In the genomic region with DNA sequence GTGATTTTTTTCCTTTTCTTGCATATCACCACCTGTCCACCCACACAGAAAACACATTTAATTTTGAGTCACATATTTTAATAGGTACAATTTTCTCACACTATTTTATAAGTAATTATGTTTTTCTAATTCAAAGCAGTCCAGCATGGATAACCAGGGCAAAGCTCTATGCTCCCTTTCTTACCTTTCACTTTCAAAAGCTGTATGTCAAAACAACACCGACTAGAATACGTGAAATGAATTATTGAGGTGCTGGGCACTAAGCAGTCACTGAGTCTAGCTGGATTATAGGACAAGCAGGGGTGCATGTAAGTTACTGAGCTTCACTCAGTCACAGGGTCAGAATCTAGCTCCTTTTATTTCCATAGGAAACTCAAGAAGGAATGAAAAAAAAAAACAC, we compare ENCODE assay signal across 21 cellular contexts.
A peak's percentile ranks its signal among the peaks of the same experiment; 100 is the strongest.
DNase-seq lines count a peak whose midpoint lies in the region; ATAC-seq, FAIRE-seq and TF ChIP-seq lines count a peak whose summit lies in the region.
"Had no signal": no experiment of that assay in that cellular context is flagged by ENCODE, and none has a peak within 500 bp of the region (broad histone marks: within the 10 kb centered on the region; RNA-seq: fewer than 3 reads in every experiment).

No MANE protein-coding gene starts in this region.

- POLR2A ChIA-PET in HepG2 (lab: Yijun Ruan, JAX) = no interaction called here

- H3K27ac ChIP-seq in HepG2 (ENCODE audit: extremely low read length, insufficient read depth, low read length) (no peak overlapping the region), right lobe of liver (no peak overlapping the region), adrenal gland (no peak overlapping the region)
- H3K27ac ChIP-seq: HL-60 had no signal

- no peak for TF ChIP-seq POLR2A in HepG2 (IDR thresholded peaks at IDR 0.05; ENCODE audit: insufficient read depth in 1 of 2, low read depth in 2 of 2, low read length in 2 of 2)
- TF ChIP-seq POLR2A in right lobe of liver (IDR thresholded peaks at IDR 0.05) = no peak
- no peak for TF ChIP-seq POLR2A in adrenal gland (IDR thresholded peaks at IDR 0.05)

- peak overlapping the region; percentile 27 for H2AFZ ChIP-seq in HepG2 (ENCODE audit: low read length)

- no peak overlapping the region for H3K4me2 ChIP-seq in HepG2 (ENCODE audit: low read depth, low read length)

- no peak overlapping the region for H3K9ac ChIP-seq in HepG2 (ENCODE audit: insufficient read depth, low read depth, low read length)

- H3K4me1 Mint-ChIP-seq in glutamatergic neuron (ENCODE audit: low read depth, unreplicated experiment) = peaks cover 30% of the 10 kb centered on the region
- H3K4me1 Mint-ChIP-seq: CD4-positive, CD25-positive, alpha-beta regulatory T cell; CD8-positive, alpha-beta memory T cell had no signal

- H3K9me3 Mint-ChIP-seq in glutamatergic neuron (ENCODE audit: unreplicated experiment) = peaks cover 5% of the 10 kb centered on the region

- H3K27me3 Mint-ChIP-seq in glutamatergic neuron (ENCODE audit: unreplicated experiment) = no peaks in the 10 kb centered on the region
- H3K27me3 Mint-ChIP-seq: CD4-positive, CD25-positive, alpha-beta regulatory T cell; CD8-positive, alpha-beta memory T cell had no signal

- DNase-seq in HepG2 (ENCODE audit: low spot score) (no peak), right lobe of liver (no peak), NCI-H69 (lab: John Stamatoyannopoulos, UW) (peak; percentile 90), glutamatergic neuron (no peak), adrenal gland (no peak), NCI-H2107 treated with DMSO at 0.1 percent for 48 hours (lab: John Stamatoyannopoulos, UW; ENCODE audit: unreplicated experiment) (no peak)
- DNase-seq: ACHN; BE2C; C1 segment of cervical spinal cord; CD4-positive, CD25-positive, alpha-beta regulatory T cell; CD8-positive, alpha-beta memory T cell; DMS153; DMS79; GDM1; GOT3; H7; HFFc6; IMR-90 had no signal

- H3K4me3 Mint-ChIP-seq in glutamatergic neuron (ENCODE audit: unreplicated experiment) = no peak overlapping the region
- H3K4me3 Mint-ChIP-seq: CD4-positive, CD25-positive, alpha-beta regulatory T cell; CD8-positive, alpha-beta memory T cell; HFFc6 had no signal

- H3K4me3 ChIP-seq in HepG2 (replicated peaks in 1 of 3; ENCODE audit: insufficient read depth in 1 of 3, low read depth in 2 of 3, low read length in 3 of 3) = no peak overlapping the region
- H3K4me3 ChIP-seq in right lobe of liver = no peak overlapping the region
- H3K4me3 ChIP-seq in adrenal gland = no peak overlapping the region

- CTCF ChIA-PET in HepG2 (lab: Yijun Ruan, JAX; ENCODE audit: low intra/inter-chr PET ratio, low total read pairs) = no interaction called here

- H3K36me3 ChIP-seq in HepG2 (replicated peaks in 1 of 2; ENCODE audit: control insufficient read depth in 1 of 2, insufficient read depth in 2 of 2, low read length in 2 of 2) (no peaks in the 10 kb centered on the region), right lobe of liver (no peaks in the 10 kb centered on the region), adrenal gland (replicated peaks in 1 of 2) (no peaks in the 10 kb centered on the region)
- H3K36me3 ChIP-seq: BE2C had no signal

- BruUV-seq in HepG2 (replicated peaks; lab: Mats Ljungman, UMichigan) = no TSS peak

- H3K4me1 ChIP-seq in HepG2 (ENCODE audit: insufficient read depth, low read length) (no peaks in the 10 kb centered on the region), right lobe of liver (no peaks in the 10 kb centered on the region), adrenal gland (replicated peaks in 1 of 2) (peaks cover 0 to 4% of the 10 kb centered on the region in 2 donors)
- H3K4me1 ChIP-seq: BE2C had no signal

- ATAC-seq in HepG2 (no peak), right lobe of liver (no peak)
- ATAC-seq: HCT116 had no signal

- TF ChIP-seq EP300 in HepG2 (IDR thresholded peaks at IDR 0.05; ENCODE audit: low read depth in 2 of 2, low read length in 2 of 2) (no peak), HepG2 (CRISPR knock-in tag; IDR thresholded peaks at IDR 0.05; ENCODE audit: borderline replicate concordance) (no peak)

- no peaks in the 10 kb centered on the region for H4K20me1 ChIP-seq in HepG2 (ENCODE audit: insufficient read depth, low read length)

- H3K79me2 ChIP-seq in HepG2 (ENCODE audit: insufficient read depth, low read length) = no peaks in the 10 kb centered on the region

- in situ Hi-C loops in HepG2 (cut with HindIII; ENCODE audit: extremely low pct_ligation_motif_present, low pct_unique_long_range_greater_than_20kb) = no loop called here

- FAIRE-seq in HepG2 (lab: Jason Lieb, UNC) = no peak
- FAIRE-seq: A204.1 had no signal

- H3K27me3 ChIP-seq in HepG2 (ENCODE audit: control insufficient read depth in 1 of 2, insufficient read depth in 2 of 2, low read length in 2 of 2) (no peaks in the 10 kb centered on the region), right lobe of liver (no peaks in the 10 kb centered on the region), adrenal gland (no peaks in the 10 kb centered on the region)
- H3K27me3 ChIP-seq: BE2C had no signal

- H3K9me3 ChIP-seq in HepG2 (ENCODE audit: low read length) = no peaks in the 10 kb centered on the region
- H3K9me3 ChIP-seq in right lobe of liver = no peaks in the 10 kb centered on the region
- H3K9me3 ChIP-seq in adrenal gland (replicated peaks in 1 of 3) = no peaks in the 10 kb centered on the region
- H3K9me3 ChIP-seq: BE2C had no signal

- intact Hi-C loops in HepG2 (cut with micrococcal nuclease; ENCODE audit: unreplicated experiment) = no loop called here
- intact Hi-C loops in right lobe of liver (cut with DNase I) = no loop called here
- intact Hi-C loops in adrenal gland (cut with DNase I) = no loop called here

- no peak for TF ChIP-seq RAD21 in HepG2 (CRISPR knock-in tag; IDR thresholded peaks at IDR 0.05)

- no peaks in the 10 kb centered on the region for H3K36me3 Mint-ChIP-seq in glutamatergic neuron (ENCODE audit: unreplicated experiment)
- H3K36me3 Mint-ChIP-seq: CD4-positive, CD25-positive, alpha-beta regulatory T cell; CD8-positive, alpha-beta memory T cell had no signal

- whole genome bisulfite sequencing in HepG2 (ENCODE audit: low lambda C conversion rate) = 3% methylated on average over 2 of the region's 2 CpGs
- WGBS in right lobe of liver (ENCODE audit: insufficient coverage, low coverage, low lambda C conversion rate, missing lambda C conversion rate) = 67% methylated on average over 2 of the region's 2 CpGs
- 60 to 82% (median 77%) methylated on average over 2 of the region's 2 CpGs for WGBS in adrenal gland, 4 donors

- TF ChIP-seq CTCF in HepG2 (CRISPR knock-in tag; IDR thresholded peaks at IDR 0.05) = no peak
- no peak for TF ChIP-seq CTCF in right lobe of liver (IDR thresholded peaks at IDR 0.05)
- no peak for TF ChIP-seq CTCF in glutamatergic neuron (IDR thresholded peaks at IDR 0.05; ENCODE audit: partially characterized antibody, unreplicated experiment)
- no peak for TF ChIP-seq CTCF in adrenal gland (IDR thresholded peaks at IDR 0.05)

- peak overlapping the region; percentile 49 for H3K27ac Mint-ChIP-seq in glutamatergic neuron (ENCODE audit: unreplicated experiment)
- H3K27ac Mint-ChIP-seq: CD4-positive, CD25-positive, alpha-beta regulatory T cell; CD8-positive, alpha-beta memory T cell; HFFc6 had no signal

TF ChIP-seq in HepG2, 621 proteins besides CTCF, POLR2A, EP300 and RAD21:
- no peak for TF ChIP-seq ZNF724P (CRISPR knock-in tag; IDR thresholded peaks at IDR 0.05; ENCODE audit: borderline replicate concordance)
- TF ChIP-seq, protein P1, sequence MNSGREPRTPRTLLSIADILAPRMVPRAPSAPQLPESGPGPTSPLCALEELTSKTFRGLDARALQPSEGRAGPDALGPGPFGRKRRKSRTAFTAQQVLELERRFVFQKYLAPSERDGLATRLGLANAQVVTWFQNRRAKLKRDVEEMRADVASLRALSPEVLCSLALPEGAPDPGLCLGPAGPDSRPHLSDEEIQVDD (CRISPR knock-in tag; IDR thresholded peaks at IDR 0.05; ENCODE audit: borderline replicate concordance) = no peak
- no peak for TF ChIP-seq ZNF564 (CRISPR knock-in tag; IDR thresholded peaks at IDR 0.05)
- TF ChIP-seq, protein P2, sequence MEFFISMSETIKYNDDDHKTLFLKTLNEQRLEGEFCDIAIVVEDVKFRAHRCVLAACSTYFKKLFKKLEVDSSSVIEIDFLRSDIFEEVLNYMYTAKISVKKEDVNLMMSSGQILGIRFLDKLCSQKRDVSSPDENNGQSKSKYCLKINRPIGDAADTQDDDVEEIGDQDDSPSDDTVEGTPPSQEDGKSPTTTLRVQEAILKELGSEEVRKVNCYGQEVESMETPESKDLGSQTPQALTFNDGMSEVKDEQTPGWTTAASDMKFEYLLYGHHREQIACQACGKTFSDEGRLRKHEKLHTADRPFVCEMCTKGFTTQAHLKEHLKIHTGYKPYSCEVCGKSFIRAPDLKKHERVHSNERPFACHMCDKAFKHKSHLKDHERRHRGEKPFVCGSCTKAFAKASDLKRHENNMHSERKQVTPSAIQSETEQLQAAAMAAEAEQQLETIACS (CRISPR knock-in tag; IDR thresholded peaks at IDR 0.05) = no peak
- TF ChIP-seq SIX1 (CRISPR knock-in tag; IDR thresholded peaks at IDR 0.05; ENCODE audit: borderline replicate concordance) = no peak
- no peak for TF ChIP-seq ZNF230 (CRISPR knock-in tag; IDR thresholded peaks at IDR 0.05)
- no peak for TF ChIP-seq NR3C1 (CRISPR knock-in tag; IDR thresholded peaks at IDR 0.05)
- TF ChIP-seq ZNF788 (CRISPR knock-in tag; IDR thresholded peaks at IDR 0.05; ENCODE audit: borderline replicate concordance) = no peak
